8 cellular contexts compared by ENCODE assay signal in the genomic region with DNA sequence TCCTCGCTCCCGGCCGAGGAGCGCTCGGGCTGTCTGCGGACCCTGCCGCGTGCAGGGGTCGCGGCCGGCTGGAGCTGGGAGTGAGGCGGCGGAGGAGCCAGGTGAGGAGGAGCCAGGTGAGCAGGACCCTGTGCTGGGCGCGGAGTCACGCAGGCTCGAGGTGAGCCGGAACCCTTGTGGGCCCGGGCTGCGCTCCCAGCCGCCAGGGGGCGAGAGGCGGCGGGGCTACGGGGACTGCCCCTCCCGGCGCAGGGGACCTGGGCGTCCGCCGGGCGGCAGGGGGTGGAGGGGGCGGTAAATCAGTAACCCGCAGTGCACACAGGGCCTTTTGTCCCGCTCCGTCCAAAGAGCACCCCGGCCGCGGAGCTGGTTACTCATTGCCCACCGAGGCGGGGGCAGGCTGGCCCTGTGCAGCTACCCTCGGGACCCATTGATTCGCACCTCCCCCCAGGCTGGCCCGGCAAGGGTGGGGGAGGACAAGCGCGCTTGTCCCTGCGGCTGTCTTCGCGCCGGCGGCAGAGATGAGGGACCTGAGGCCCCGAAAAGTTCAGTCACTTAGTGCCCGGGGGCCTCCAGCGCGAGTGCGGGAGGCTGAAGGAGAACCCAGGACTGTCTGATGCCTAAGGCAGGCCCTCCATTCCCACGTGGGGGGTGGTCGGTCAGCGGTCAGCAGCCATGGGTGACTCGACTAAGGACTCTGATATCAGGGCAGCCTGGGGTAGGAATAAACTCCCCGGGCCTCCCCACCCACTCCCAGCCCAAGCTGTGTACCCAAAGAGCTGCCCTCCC. TPM values are rescaled to one million over a fixed set of nuclear protein-coding genes. Genes with fewer than 3 reads are reported as not detected.
DNase-seq lines count a peak whose midpoint lies in the region; ATAC-seq, FAIRE-seq and TF ChIP-seq lines count a peak whose summit lies in the region.

No MANE protein-coding gene starts in this region.

- peaks cover 9% of the 10 kb centered on the region for H3K23me2 ChIP-seq in H1 (ENCODE audit: low read depth, low read length)

- no peaks in the 10 kb centered on the region; a peak in 1 of 7 replicates for H3K27me3 ChIP-seq in H1 (replicated peaks in 1 of 4; ENCODE audit: control insufficient read depth in 3 of 4, extremely low read depth in 1 of 4, insufficient read depth in 3 of 4, low read length in 3 of 4)

- DNase-seq in GM03348 (ENCODE audit: low spot score) (peak; percentile 63), NAMALWA (ENCODE audit: low spot score) (peak; percentile 82), H1 (ENCODE audit: low read depth in 1 of 2, low spot score in 2 of 2) (peak; percentile 25 to 90), natural killer cell (peak; percentile 69), putamen (ENCODE audit: low spot score) (no peak)
- peak; percentile 60 for DNase-seq in activated CD4-positive, alpha-beta T cell treated with anti-CD3 and anti-CD28 coated beads, Interleukin-2, amount 50 U/mL, for 1 hour
- peak; percentile 69 for DNase-seq in stimulated activated naive CD8-positive, alpha-beta T cell treated with anti-CD3 and anti-CD28 coated beads, Interleukin-15, Interleukin-2, amounts not matched to agents 100 U/mL and 50 U/mL, for 24 hours

- CTCF ChIA-PET in H1 (lab: Charles Lee; ENCODE audit: partially characterized antibody): interaction anchor here (0.6 to 11.9 kb wide), 15 partner anchors 8 to 427 kb away, joined by 3 to 164 read pairs (median 4); no protein-coding TSS in a partner anchor

- H2BK120ac ChIP-seq in H1 (replicated peaks; ENCODE audit: low read depth, low read length): no peak overlapping the region

- peak overlapping the region; percentile 9 for H3K56ac ChIP-seq in H1 (replicated peaks; ENCODE audit: insufficient read length, low read depth, low read length)

- H3K4me1 ChIP-seq in H1 (replicated peaks in 1 of 4; ENCODE audit: control insufficient read depth in 3 of 4, insufficient read depth in 4 of 4, low read length in 3 of 4): peaks cover 0 to 14% (median 8%) of the 10 kb centered on the region in 4 experiments; a peak in 5 of 7 replicates

- 3% methylated on average over 23 of the region's 60 CpGs; no CpG with 5 or more reads in 1 of the 2 experiments for WGBS in H1 (ENCODE audit: extremely low coverage in 1 of 2, insufficient coverage in 1 of 2, insufficient read length in 1 of 2, insufficient replicate concordance in 2 of 2, low coverage in 1 of 2, low lambda C conversion rate in 2 of 2, missing lambda C conversion rate in 1 of 2), 2 experiments

- no peak overlapping the region for H2AK5ac ChIP-seq in H1 (ENCODE audit: low read depth, low read length)

- H2BK5ac ChIP-seq in H1 (ENCODE audit: low read depth, low read length): peak overlapping the region; percentile 78; the same call in 1 of the 2 replicates

- peak overlapping the region in 1 of 2 donors; percentile 67 for H3K27ac Mint-ChIP-seq in natural killer cell

- H3K27ac ChIP-seq in H1 (ENCODE audit: low read depth, low read length): peak overlapping the region; percentile 21

- intact Hi-C loops in natural killer cell (cut with micrococcal nuclease): no loop called here

- TF ChIP-seq RAD21 in H1 (IDR thresholded peaks at IDR 0.05 in 1 of 2, conservative IDR thresholded peaks at IDR 0.05 in 1 of 2; ENCODE audit: low read depth in 2 of 2, low read length in 2 of 2): peak in 1 of 2 experiments; percentile 40; a peak in 1 of 4 replicates

- no peaks in the 10 kb centered on the region for H3K9me3 Mint-ChIP-seq in natural killer cell

- peaks cover 0 to 8% of the 10 kb centered on the region in 2 experiments; a peak in 1 of 4 replicates for H3K79me2 ChIP-seq in H1 (ENCODE audit: control insufficient read depth in 1 of 2, insufficient read depth in 2 of 2, low read length in 2 of 2)

- peak in 1 of 2 experiments; percentile 4; a peak in 1 of 3 replicates for TF ChIP-seq EP300 in H1 (IDR thresholded peaks at IDR 0.05; ENCODE audit: borderline replicate concordance in 1 of 2, low read depth in 2 of 2, low read length in 2 of 2)

- H2BK15ac ChIP-seq in H1 (ENCODE audit: low read length): no peak overlapping the region

- POLR2A ChIA-PET in H1 (lab: Charles Lee; ENCODE audit: partially characterized antibody): interaction anchor here (0.7 to 4.8 kb wide), 11 partner anchors 9 to 82 kb away, joined by 3 to 23 read pairs (median 4); partner anchors contain the start of genes NSD1 and UIMC1

- peak overlapping the region; percentile 28 for H4K91ac ChIP-seq in H1 (replicated peaks; ENCODE audit: insufficient read length, low read length)

- peak; percentile 71 for ATAC-seq in GM21825 (IDR thresholded peaks at IDR 0.05; ENCODE audit: unreplicated experiment)
- ATAC-seq in natural killer cell: peak; percentile 84 to 86 (median 85)
- peak; percentile 72 for ATAC-seq in stimulated activated naive CD8-positive, alpha-beta T cell treated with anti-CD3 and anti-CD28 coated beads, Interleukin-15, Interleukin-2, amounts not matched to agents 100 U/mL and 50 U/mL, for 24 hours

- no peaks in the 10 kb centered on the region for H3K36me3 Mint-ChIP-seq in natural killer cell

- FAIRE-seq in H1 (lab: Jason Lieb, UNC): no peak

- peak overlapping the region; percentile 88 for H3K4ac ChIP-seq in H1 (replicated peaks; ENCODE audit: insufficient read length, low read depth, low read length)

- H3K9me3 ChIP-seq in H1 (ENCODE audit: insufficient read depth in 2 of 2, low read depth in 1 of 2, low read length in 1 of 2): no peaks in the 10 kb centered on the region

- peak overlapping the region; percentile 78 for H4K5ac ChIP-seq in H1 (ENCODE audit: insufficient read length, low read depth, low read length)

- H2BK12ac ChIP-seq in H1 (ENCODE audit: low read depth, low read length): no peak overlapping the region; the same call in 1 of the 2 replicates

- peak in 1 of 2 experiments; percentile 66; a peak in 2 of 3 replicates for TF ChIP-seq POLR2A in H1 (IDR thresholded peaks at IDR 0.05; ENCODE audit: control extremely low read depth in 1 of 2, low read depth in 2 of 2, low read length in 2 of 2)

- TF ChIP-seq CTCF in H1 (IDR thresholded peaks at IDR 0.05; ENCODE audit: control extremely low read depth in 1 of 3, insufficient read depth in 1 of 3, low read depth in 1 of 3, low read length in 3 of 3): peak in 2 of 3 experiments; percentile 67 to 82; a peak in 3 of 4 replicates
- peak; percentile 79 for TF ChIP-seq CTCF in natural killer cell (IDR thresholded peaks at IDR 0.05)

- H4K20me1 ChIP-seq in H1 (replicated peaks in 1 of 2; ENCODE audit: control insufficient read depth in 1 of 2, insufficient read depth in 2 of 2, low read length in 2 of 2): peaks cover 0 to 10% of the 10 kb centered on the region in 2 experiments

- H3K4me1 Mint-ChIP-seq in natural killer cell: peaks cover 13 to 15% of the 10 kb centered on the region in 2 donors

- H3K4me3 ChIP-seq in H1 (ENCODE audit: extremely low read depth in 1 of 4, insufficient read depth in 2 of 4, low read depth in 3 of 4, low read length in 4 of 4): peak overlapping the region; percentile 61 to 83 (median 70)

- H3K23ac ChIP-seq in H1 (ENCODE audit: insufficient read length): no peak overlapping the region

- peak overlapping the region; percentile 84 for H4K8ac ChIP-seq in H1 (ENCODE audit: extremely low read depth, insufficient read depth, low read length)

- peak overlapping the region; percentile 73 to 81 for H3K4me2 ChIP-seq in H1 (ENCODE audit: insufficient read depth in 1 of 2, low read depth in 2 of 2, low read length in 2 of 2)

- peaks cover 5 to 8% (median 6%) of the 10 kb centered on the region in 4 experiments; a peak in 5 of 8 replicates for H3K36me3 ChIP-seq in H1 (ENCODE audit: control insufficient read depth in 2 of 4, insufficient read depth in 4 of 4, low read length in 3 of 4)

- peak overlapping the region in 3 of 4 experiments; percentile 22 to 60 (median 42); a peak in 5 of 7 replicates for H3K9ac ChIP-seq in H1 (replicated peaks in 1 of 4; ENCODE audit: extremely low read depth in 1 of 4, low read depth in 3 of 4, low read length in 3 of 4)

- peaks cover 8 to 13% of the 10 kb centered on the region in 2 donors for H3K27me3 Mint-ChIP-seq in natural killer cell (ENCODE audit: low read depth in 2 of 2)

- peak overlapping the region; percentile 68 for H3K18ac ChIP-seq in H1 (ENCODE audit: extremely low read depth, low read length)

- H2AFZ ChIP-seq in H1 (ENCODE audit: low read length): no peak overlapping the region; the same call in 1 of the 2 replicates

- no peak overlapping the region for H3K14ac ChIP-seq in H1 (ENCODE audit: insufficient read length)

- H3K4me3 Mint-ChIP-seq in natural killer cell: no peak overlapping the region

- H3K79me1 ChIP-seq in H1 (ENCODE audit: low read depth, low read length): peaks cover 13% of the 10 kb centered on the region

- H2BK20ac ChIP-seq in H1 (ENCODE audit: low read length): no peak overlapping the region

TF ChIP-seq in H1, 55 proteins besides CTCF, POLR2A, EP300 and RAD21 (continues in another document):
- TF ChIP-seq EGR1 (IDR thresholded peaks at IDR 0.05; ENCODE audit: borderline replicate concordance, low read depth, low read length) (peak; percentile 15; the same call in 1 of the 2 replicates), RBBP5 (IDR thresholded peaks at IDR 0.05; ENCODE audit: borderline replicate concordance, low read depth, low read length) (peak; percentile 63; the same call in 1 of the 2 replicates), BACH1 (IDR thresholded peaks at IDR 0.05; ENCODE audit: low read length) (peak; percentile 70; the same call in 1 of the 2 replicates)

RNA-seq across cellular contexts. Expression of gene FGFR4, which starts 0.4 kb away (rescaled TPM):
- total RNA-seq in H1 (2021; fragmentation: NEBNext Ultra II Directional; extraction: Animal tissue kit (Norgen Biotek cat#: 25700)): 74.3 and 88.4 TPM in 2 replicates
- polyA plus RNA-seq in H1 (2011; rRNA removed): 61.4 and 90.7 TPM in 2 replicates
- 61.9 TPM for polyA plus RNA-seq in H1 (2011; cell fraction: cytosol; rRNA removed)
- polyA plus RNA-seq in H1 (2011; cell fraction: nucleus; rRNA removed): 169 TPM
- 32.1 to 76.8 TPM (median 61.9 TPM) in 4 replicates for polyA plus RNA-seq in H1 (2012, experiment 1 of 2)
- polyA plus RNA-seq in H1 (2012, experiment 2 of 2): 57.5 TPM
- polyA plus RNA-seq in H1 (2013, experiment 1 of 2): 76.3 TPM
- polyA plus RNA-seq in H1 (2013, experiment 2 of 2): 74.6 TPM
- 37.9 and 42.9 TPM in 2 replicates for polyA minus RNA-seq in H1 (2011; rRNA and poly(A)+ RNA removed)
- 68.5 TPM for polyA minus RNA-seq in H1 (2011; cell fraction: cytosol; rRNA and poly(A)+ RNA removed)
- 57.4 TPM for polyA minus RNA-seq in H1 (2011; cell fraction: nucleus; rRNA and poly(A)+ RNA removed)
- 1 to 10 TPM in 2 of 3 donors, under 1 TPM in 1; 0.72 to 1.5 (median 1.3) TPM for total RNA-seq in natural killer cell

RNA-seq across cellular contexts. Expression of gene NSD1, which starts 46.5 kb away (rescaled TPM):
- 165 and 168 TPM in 2 replicates for total RNA-seq in H1 (2021; fragmentation: NEBNext Ultra II Directional; extraction: Animal tissue kit (Norgen Biotek cat#: 25700))
- polyA plus RNA-seq in H1 (2011; rRNA removed): 21.1 and 22.8 TPM in 2 replicates
- polyA plus RNA-seq in H1 (2011; cell fraction: cytosol; rRNA removed): 25.6 TPM
- 53.7 TPM for polyA plus RNA-seq in H1 (2011; cell fraction: nucleus; rRNA removed)
- polyA plus RNA-seq in H1 (2012, experiment 1 of 2): 32.3 to 43.6 TPM (median 38.1 TPM) in 4 replicates
- 2.6 TPM for polyA plus RNA-seq in H1 (2012, experiment 2 of 2)
- polyA plus RNA-seq in H1 (2013, experiment 1 of 2): 29.8 TPM
- polyA plus RNA-seq in H1 (2013, experiment 2 of 2): 29.7 TPM
- 116 and 150 TPM in 2 replicates for polyA minus RNA-seq in H1 (2011; rRNA and poly(A)+ RNA removed)
- polyA minus RNA-seq in H1 (2011; cell fraction: cytosol; rRNA and poly(A)+ RNA removed): 81.3 TPM
- 206 TPM for polyA minus RNA-seq in H1 (2011; cell fraction: nucleus; rRNA and poly(A)+ RNA removed)
- 100 to 1,000 TPM; 117 to 147 (median 143) TPM for total RNA-seq in natural killer cell

Comparison
In these comparisons a context has a peak if more than half of its experiments do, and no peak if none do; other contexts are left out.
1. RNA of gene FGFR4, which starts 0.4 kb away (total RNA-seq): 74.3 to 88.4 TPM in H1; 0.72 to 1.5 TPM in natural killer cell; every median in the first group is over 10 times any median in the second.
2. Peak in every context shown above with its lines, with median percentiles within 50 percentile points of each other: ATAC-seq.